In the genomic region with DNA sequence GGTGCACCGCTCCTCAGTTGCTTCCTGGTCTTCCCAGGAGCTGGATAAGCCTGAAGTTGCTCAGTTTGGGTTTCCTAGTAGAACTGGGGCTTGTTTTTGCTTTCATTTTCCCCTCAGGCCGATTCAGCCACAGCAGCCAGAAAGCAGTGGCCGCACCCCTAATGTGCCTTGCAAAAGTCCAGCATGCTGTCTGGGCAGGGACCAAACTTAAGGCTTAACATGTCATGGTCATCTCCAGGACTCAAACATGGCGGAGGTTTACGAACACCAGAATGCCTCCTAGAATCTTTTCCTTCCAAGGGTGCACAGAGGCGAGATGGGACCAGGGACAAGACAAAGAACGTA, we compare ENCODE assay signal across 1 cellular context.
TF ChIP-seq lines count a peak whose summit lies in the region.

No MANE protein-coding gene starts in this region.

TF ChIP-seq in K562, 482 proteins besides CTCF, POLR2A, EP300 and RAD21:
- no peak for TF ChIP-seq ERF (CRISPR knock-in tag; IDR thresholded peaks at IDR 0.05)
- no peak for TF ChIP-seq ZNF766 (CRISPR knock-in tag; conservative IDR thresholded peaks at IDR 0.05)
- no peak for TF ChIP-seq PRPF4 (IDR thresholded peaks at IDR 0.05; ENCODE audit: insufficient read depth, low read depth, low read length, poor library complexity, severe bottlenecking)
- no peak for TF ChIP-seq SNRNP70 (optimal IDR thresholded peaks at IDR 0.05; ENCODE audit: low read depth, low read length)
- no peak for TF ChIP-seq ZNF436 (CRISPR knock-in tag; IDR thresholded peaks at IDR 0.05)
- TF ChIP-seq BRCA1 (IDR thresholded peaks at IDR 0.05) = no peak
- TF ChIP-seq BRCA1 (CRISPR knock-in tag; IDR thresholded peaks at IDR 0.05) = no peak
- no peak for TF ChIP-seq PML (IDR thresholded peaks at IDR 0.05; ENCODE audit: low read length)
- TF ChIP-seq, protein P1, sequence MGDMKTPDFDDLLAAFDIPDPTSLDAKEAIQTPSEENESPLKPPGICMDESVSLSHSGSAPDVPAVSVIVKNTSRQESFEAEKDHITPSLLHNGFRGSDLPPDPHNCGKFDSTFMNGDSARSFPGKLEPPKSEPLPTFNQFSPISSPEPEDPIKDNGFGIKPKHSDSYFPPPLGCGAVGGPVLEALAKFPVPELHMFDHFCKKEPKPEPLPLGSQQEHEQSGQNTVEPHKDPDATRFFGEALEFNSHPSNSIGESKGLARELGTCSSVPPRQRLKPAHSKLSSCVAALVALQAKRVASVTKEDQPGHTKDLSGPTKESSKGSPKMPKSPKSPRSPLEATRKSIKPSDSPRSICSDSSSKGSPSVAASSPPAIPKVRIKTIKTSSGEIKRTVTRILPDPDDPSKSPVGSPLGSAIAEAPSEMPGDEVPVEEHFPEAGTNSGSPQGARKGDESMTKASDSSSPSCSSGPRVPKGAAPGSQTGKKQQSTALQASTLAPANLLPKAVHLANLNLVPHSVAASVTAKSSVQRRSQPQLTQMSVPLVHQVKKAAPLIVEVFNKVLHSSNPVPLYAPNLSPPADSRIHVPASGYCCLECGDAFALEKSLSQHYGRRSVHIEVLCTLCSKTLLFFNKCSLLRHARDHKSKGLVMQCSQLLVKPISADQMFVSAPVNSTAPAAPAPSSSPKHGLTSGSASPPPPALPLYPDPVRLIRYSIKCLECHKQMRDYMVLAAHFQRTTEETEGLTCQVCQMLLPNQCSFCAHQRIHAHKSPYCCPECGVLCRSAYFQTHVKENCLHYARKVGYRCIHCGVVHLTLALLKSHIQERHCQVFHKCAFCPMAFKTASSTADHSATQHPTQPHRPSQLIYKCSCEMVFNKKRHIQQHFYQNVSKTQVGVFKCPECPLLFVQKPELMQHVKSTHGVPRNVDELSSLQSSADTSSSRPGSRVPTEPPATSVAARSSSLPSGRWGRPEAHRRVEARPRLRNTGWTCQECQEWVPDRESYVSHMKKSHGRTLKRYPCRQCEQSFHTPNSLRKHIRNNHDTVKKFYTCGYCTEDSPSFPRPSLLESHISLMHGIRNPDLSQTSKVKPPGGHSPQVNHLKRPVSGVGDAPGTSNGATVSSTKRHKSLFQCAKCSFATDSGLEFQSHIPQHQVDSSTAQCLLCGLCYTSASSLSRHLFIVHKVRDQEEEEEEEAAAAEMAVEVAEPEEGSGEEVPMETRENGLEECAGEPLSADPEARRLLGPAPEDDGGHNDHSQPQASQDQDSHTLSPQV (IDR thresholded peaks at IDR 0.05) = no peak
- no peak for TF ChIP-seq KLF6 (CRISPR knock-in tag; IDR thresholded peaks at IDR 0.05; ENCODE audit: borderline replicate concordance)
- TF ChIP-seq KDM2B (CRISPR knock-in tag; IDR thresholded peaks at IDR 0.05) = no peak
- TF ChIP-seq ZNF263 (CRISPR knock-in tag; IDR thresholded peaks at IDR 0.05; ENCODE audit: borderline replicate concordance) = no peak
- TF ChIP-seq NR2C1 (IDR thresholded peaks at IDR 0.05) = no peak
- no peak for TF ChIP-seq NR2C1 (tag; IDR thresholded peaks at IDR 0.05)
- no peak for TF ChIP-seq TAL1 (IDR thresholded peaks at IDR 0.05)
- TF ChIP-seq, protein P2, sequence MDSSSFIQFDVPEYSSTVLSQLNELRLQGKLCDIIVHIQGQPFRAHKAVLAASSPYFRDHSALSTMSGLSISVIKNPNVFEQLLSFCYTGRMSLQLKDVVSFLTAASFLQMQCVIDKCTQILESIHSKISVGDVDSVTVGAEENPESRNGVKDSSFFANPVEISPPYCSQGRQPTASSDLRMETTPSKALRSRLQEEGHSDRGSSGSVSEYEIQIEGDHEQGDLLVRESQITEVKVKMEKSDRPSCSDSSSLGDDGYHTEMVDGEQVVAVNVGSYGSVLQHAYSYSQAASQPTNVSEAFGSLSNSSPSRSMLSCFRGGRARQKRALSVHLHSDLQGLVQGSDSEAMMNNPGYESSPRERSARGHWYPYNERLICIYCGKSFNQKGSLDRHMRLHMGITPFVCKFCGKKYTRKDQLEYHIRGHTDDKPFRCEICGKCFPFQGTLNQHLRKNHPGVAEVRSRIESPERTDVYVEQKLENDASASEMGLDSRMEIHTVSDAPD (CRISPR knock-in tag; IDR thresholded peaks at IDR 0.05) = no peak
- TF ChIP-seq MBD2 (IDR thresholded peaks at IDR 0.05; ENCODE audit: borderline replicate concordance, low read depth) = no peak
- TF ChIP-seq, protein P3, sequence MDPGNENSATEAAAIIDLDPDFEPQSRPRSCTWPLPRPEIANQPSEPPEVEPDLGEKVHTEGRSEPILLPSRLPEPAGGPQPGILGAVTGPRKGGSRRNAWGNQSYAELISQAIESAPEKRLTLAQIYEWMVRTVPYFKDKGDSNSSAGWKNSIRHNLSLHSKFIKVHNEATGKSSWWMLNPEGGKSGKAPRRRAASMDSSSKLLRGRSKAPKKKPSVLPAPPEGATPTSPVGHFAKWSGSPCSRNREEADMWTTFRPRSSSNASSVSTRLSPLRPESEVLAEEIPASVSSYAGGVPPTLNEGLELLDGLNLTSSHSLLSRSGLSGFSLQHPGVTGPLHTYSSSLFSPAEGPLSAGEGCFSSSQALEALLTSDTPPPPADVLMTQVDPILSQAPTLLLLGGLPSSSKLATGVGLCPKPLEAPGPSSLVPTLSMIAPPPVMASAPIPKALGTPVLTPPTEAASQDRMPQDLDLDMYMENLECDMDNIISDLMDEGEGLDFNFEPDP (CRISPR knock-in tag; IDR thresholded peaks at IDR 0.05) = no peak
